Comparison of ENCODE assay signal across 3 cellular contexts in the genomic region with DNA sequence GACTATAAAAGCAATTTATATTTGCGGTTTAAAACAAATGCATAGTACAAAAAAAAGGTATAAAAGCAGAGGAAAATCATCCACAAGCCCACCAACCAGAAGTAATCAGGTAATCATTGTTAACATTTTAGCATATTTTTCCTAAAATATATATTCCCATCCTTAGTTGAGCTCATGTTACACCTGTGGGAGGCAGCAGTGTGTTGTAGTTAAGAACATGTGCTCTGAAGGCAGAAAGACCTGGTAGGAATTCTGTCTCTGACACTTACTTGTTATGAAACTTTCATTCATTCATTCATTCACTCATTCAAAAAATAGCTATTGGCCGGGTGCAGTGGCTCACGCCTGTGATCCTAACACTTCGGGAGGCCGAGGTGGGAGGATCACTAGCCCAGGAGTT.
TF ChIP-seq lines count a peak whose summit lies in the region.

No MANE protein-coding gene starts in this region.

TF ChIP-seq in IMR-90, 13 proteins besides CTCF, POLR2A, EP300 and RAD21:
- TF ChIP-seq SMC3 (IDR thresholded peaks at IDR 0.05; ENCODE audit: low read depth, low read length) (peak; percentile 44), ELK1 (IDR thresholded peaks at IDR 0.05; ENCODE audit: borderline replicate concordance, low read depth, low read length) (no peak)

TF ChIP-seq in K562, 482 proteins besides CTCF, POLR2A, EP300 and RAD21:
- TF ChIP-seq FOSL1 (tag; conservative IDR thresholded peaks at IDR 0.05), result no peak
- no peak for TF ChIP-seq ELF1 (tag; IDR thresholded peaks at IDR 0.05)
- TF ChIP-seq BACH1 (tag; IDR thresholded peaks at IDR 0.05), result no peak
- TF ChIP-seq STAT5A (IDR thresholded peaks at IDR 0.05; ENCODE audit: borderline replicate concordance, low read length), result no peak
- TF ChIP-seq ZNF316 (IDR thresholded peaks at IDR 0.05), result no peak
- TF ChIP-seq ERF (CRISPR knock-in tag; IDR thresholded peaks at IDR 0.05), result no peak
- TF ChIP-seq ZNF24 (IDR thresholded peaks at IDR 0.05), result peak; percentile 45; the same call in 1 of the 2 replicates

TF ChIP-seq in liver, 16 proteins besides CTCF, POLR2A, EP300 and RAD21:
- no peak for TF ChIP-seq HNF4A (conservative IDR thresholded peaks at IDR 0.05)
- no peak for TF ChIP-seq FOXA1 (IDR thresholded peaks at IDR 0.05)
- no peak for TF ChIP-seq YY1 (IDR thresholded peaks at IDR 0.05)
- no peak for TF ChIP-seq REST (IDR thresholded peaks at IDR 0.05)
- TF ChIP-seq, protein P1, sequence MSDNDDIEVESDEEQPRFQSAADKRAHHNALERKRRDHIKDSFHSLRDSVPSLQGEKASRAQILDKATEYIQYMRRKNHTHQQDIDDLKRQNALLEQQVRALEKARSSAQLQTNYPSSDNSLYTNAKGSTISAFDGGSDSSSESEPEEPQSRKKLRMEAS (IDR thresholded peaks at IDR 0.05), result no peak
- no peak for TF ChIP-seq RXRA (IDR thresholded peaks at IDR 0.05)
